17 cellular contexts compared by ENCODE assay signal in the genomic region with DNA sequence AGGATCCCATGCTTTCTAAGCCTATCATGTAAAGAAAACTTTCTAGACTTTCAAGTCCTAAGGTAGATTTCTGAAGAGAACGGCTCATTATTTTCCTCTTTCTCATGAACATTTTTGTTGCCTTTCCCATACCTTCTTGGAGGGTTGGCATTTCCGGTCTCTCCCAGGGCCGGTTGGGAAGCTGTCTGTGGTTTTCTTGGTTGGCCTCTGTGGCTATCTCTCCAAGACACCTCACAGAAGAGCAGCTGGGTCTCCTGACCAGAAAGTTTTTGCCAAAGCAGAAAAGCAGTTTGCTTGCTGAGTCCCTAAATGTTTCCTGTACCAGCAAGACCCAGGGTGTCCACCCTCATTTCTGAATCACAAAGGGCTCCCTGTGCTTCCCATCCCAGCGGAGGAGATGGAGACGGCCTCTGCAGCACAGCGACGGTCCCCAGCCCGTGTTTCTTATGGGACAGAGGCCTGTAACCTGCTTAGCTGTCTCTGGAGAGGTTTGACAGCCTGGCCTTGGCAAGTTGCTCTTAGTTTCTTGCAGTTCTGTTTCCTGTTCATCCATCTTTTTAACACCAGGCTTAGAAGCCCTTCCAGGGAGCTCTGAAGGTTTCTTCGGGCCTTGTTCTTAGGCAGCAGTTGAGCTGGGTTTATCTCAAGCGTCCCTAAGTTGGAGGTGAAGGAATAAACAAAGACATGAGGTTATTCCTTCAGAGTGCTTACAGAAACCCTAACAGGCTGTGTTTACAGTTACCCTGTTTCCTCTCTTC. TPM values are rescaled to one million over a fixed set of nuclear protein-coding genes. Genes with fewer than 3 reads are reported as not detected.
DNase-seq lines count a peak whose midpoint lies in the region; ATAC-seq and TF ChIP-seq lines count a peak whose summit lies in the region.
"Had no signal": no experiment of that assay in that cellular context is flagged by ENCODE, and none has a peak within 500 bp of the region (broad histone marks: within the 10 kb centered on the region; RNA-seq: fewer than 3 reads in every experiment).

No MANE protein-coding gene starts in this region.

- no peaks in the 10 kb centered on the region for H3K27me3 ChIP-seq in GM23338 (ENCODE audit: insufficient read depth)
- no peaks in the 10 kb centered on the region for H3K27me3 ChIP-seq in RWPE2 (ENCODE audit: insufficient read depth, poor library complexity, severe bottlenecking)
- H3K27me3 ChIP-seq in gastrocnemius medialis: no peaks in the 10 kb centered on the region
- H3K27me3 ChIP-seq in naive thymus-derived CD4-positive, alpha-beta T cell (ENCODE audit: control insufficient read depth in 2 of 2, insufficient read depth in 2 of 2, low read length in 2 of 2): no peaks in the 10 kb centered on the region
- H3K27me3 ChIP-seq: cardiac muscle cell had no signal

- no peaks in the 10 kb centered on the region for H3K79me2 ChIP-seq in GM23338 (replicated peaks; ENCODE audit: insufficient read depth)

- TF ChIP-seq CTCF in GM23338 (conservative IDR thresholded peaks at IDR 0.05; ENCODE audit: low read depth in 2 of 2) (no peak), RWPE2 (IDR thresholded peaks at IDR 0.05; ENCODE audit: poor library complexity, severe bottlenecking) (no peak), gastrocnemius medialis (IDR thresholded peaks at IDR 0.05 in 4 of 5, conservative IDR thresholded peaks at IDR 0.05 in 1 of 5) (no peak), GM13976 (IDR thresholded peaks at IDR 0.05; ENCODE audit: borderline replicate concordance, control extremely low read depth, extremely low read depth, insufficient read depth, missing control alignments) (no peak)

- H3K4me1 ChIP-seq in GM23338 (ENCODE audit: insufficient read depth) (peaks cover 16% of the 10 kb centered on the region), RWPE2 (ENCODE audit: insufficient read depth, poor library complexity, severe bottlenecking) (no peaks in the 10 kb centered on the region), gastrocnemius medialis (peaks cover 6 to 16% of the 10 kb centered on the region in 2 donors)
- H3K4me1 ChIP-seq in naive thymus-derived CD4-positive, alpha-beta T cell (ENCODE audit: control insufficient read depth in 2 of 2, insufficient read depth in 2 of 2, low read length in 2 of 2): no peaks in the 10 kb centered on the region

- H3K36me3 Mint-ChIP-seq in GM23338 (ENCODE audit: low read depth): peaks cover 21% of the 10 kb centered on the region
- no peaks in the 10 kb centered on the region for H3K36me3 Mint-ChIP-seq in naive thymus-derived CD4-positive, alpha-beta T cell

- H3K4me3 ChIP-seq in GM23338: no peak overlapping the region
- H3K4me3 ChIP-seq in RWPE2 (ENCODE audit: severe bottlenecking): no peak overlapping the region
- H3K4me3 ChIP-seq in gastrocnemius medialis: no peak overlapping the region
- no peak overlapping the region for H3K4me3 ChIP-seq in naive thymus-derived CD4-positive, alpha-beta T cell (ENCODE audit: low read length)
- H3K4me3 ChIP-seq: cardiac muscle cell, mucosa of descending colon had no signal

- no peaks in the 10 kb centered on the region for H3K9me3 ChIP-seq in RWPE2 (ENCODE audit: severe bottlenecking)
- no peaks in the 10 kb centered on the region for H3K9me3 ChIP-seq in gastrocnemius medialis
- H3K9me3 ChIP-seq in naive thymus-derived CD4-positive, alpha-beta T cell (ENCODE audit: control insufficient read depth in 2 of 3, low read length in 3 of 3): no peaks in the 10 kb centered on the region
- H3K9me3 ChIP-seq: mucosa of descending colon had no signal

- peak overlapping the region; percentile 17; the same call in 1 of the 3 replicates for H3K4me3 Mint-ChIP-seq in GM23338
- no peak overlapping the region for H3K4me3 Mint-ChIP-seq in naive thymus-derived CD4-positive, alpha-beta T cell
- H3K4me3 Mint-ChIP-seq: stimulated activated naive CD8-positive, alpha-beta T cell treated with anti-CD3 and anti-CD28 coated beads, Interleukin-15, Interleukin-2, amounts not matched to agents 100 ng/mL and 50 ng/mL, for 24 hours; T-helper 1 cell treated with Interleukin-12 subunit alpha and Interleukin-12 subunit beta and Interleukin-4 antibody, amounts not matched to agents 30 μg/mL and 1 μg/mL, for 36 hours had no signal

- H2AFZ ChIP-seq in GM23338: no peak overlapping the region

- H3K4me2 ChIP-seq in GM23338: peak overlapping the region; percentile 41

- H3K27ac ChIP-seq in GM23338 (ENCODE audit: low read depth): peak overlapping the region; percentile 15
- H3K27ac ChIP-seq in RWPE2 (ENCODE audit: poor library complexity, severe bottlenecking): no peak overlapping the region
- peak overlapping the region; percentile 27 to 79 (median 44) for H3K27ac ChIP-seq in gastrocnemius medialis
- H3K27ac ChIP-seq in naive thymus-derived CD4-positive, alpha-beta T cell (ENCODE audit: low read depth, low read length): no peak overlapping the region
- H3K27ac ChIP-seq: C4-2B, cardiac muscle cell had no signal

- H3F3A ChIP-seq in GM23338 (replicated peaks; ENCODE audit: low read depth): no peaks in the 10 kb centered on the region

- in situ Hi-C loops in gastrocnemius medialis (cut with MboI; ENCODE audit: low sequenced_read_pairs in 4 of 4) (loop anchor here in 1 of 4 donors (25.0 kb wide), 1 partner anchor 736 kb away; no protein-coding TSS in a partner anchor), GM13976 (cut with MboI; ENCODE audit: low sequenced_read_pairs, unreplicated experiment) (no loop called here)

- H3K9me2 ChIP-seq in GM23338 (ENCODE audit: insufficient read depth): no peaks in the 10 kb centered on the region

- CTCF ChIA-PET in naive thymus-derived CD4-positive, alpha-beta T cell (lab: Charles Lee): interaction anchor here (0.7 kb wide), 1 partner anchor 11 kb away, joined by 3 read pairs; no protein-coding TSS in a partner anchor

- H3K9me3 Mint-ChIP-seq in GM23338: no peaks in the 10 kb centered on the region
- no peaks in the 10 kb centered on the region for H3K9me3 Mint-ChIP-seq in naive thymus-derived CD4-positive, alpha-beta T cell
- H3K9me3 Mint-ChIP-seq: stimulated activated naive CD8-positive, alpha-beta T cell treated with anti-CD3 and anti-CD28 coated beads, Interleukin-15, Interleukin-2, amounts not matched to agents 100 ng/mL and 50 ng/mL, for 24 hours; T-helper 1 cell treated with Interleukin-12 subunit alpha and Interleukin-12 subunit beta and Interleukin-4 antibody, amounts not matched to agents 30 μg/mL and 1 μg/mL, for 36 hours had no signal

- peaks cover 38% of the 10 kb centered on the region for H3K4me1 Mint-ChIP-seq in GM23338
- H3K4me1 Mint-ChIP-seq in naive thymus-derived CD4-positive, alpha-beta T cell: no peaks in the 10 kb centered on the region

- POLR2A ChIA-PET in naive thymus-derived CD4-positive, alpha-beta T cell (lab: Charles Lee): interaction anchor here (0.7 kb wide), 1 partner anchor 10 kb away, joined by 3 read pairs; no protein-coding TSS in a partner anchor

- intact Hi-C loops in gastrocnemius medialis (cut with DNase I; ENCODE audit: low total_unique reads): no loop called here
- intact Hi-C loops in naive thymus-derived CD4-positive, alpha-beta T cell (cut with micrococcal nuclease): no loop called here

- H3K27me3 Mint-ChIP-seq in GM23338 (ENCODE audit: insufficient read depth, low read depth, poor library complexity): peaks cover 5% of the 10 kb centered on the region
- peaks cover 0 to 7% (median 0%) of the 10 kb centered on the region in 5 donors for H3K27me3 Mint-ChIP-seq in naive thymus-derived CD4-positive, alpha-beta T cell
- H3K27me3 Mint-ChIP-seq: stimulated activated naive CD8-positive, alpha-beta T cell treated with anti-CD3 and anti-CD28 coated beads, Interleukin-15, Interleukin-2, amounts not matched to agents 100 ng/mL and 50 ng/mL, for 24 hours had no signal

- H3K27ac Mint-ChIP-seq in GM23338: no peak overlapping the region; the same call in 1 of the 2 replicates
- no peak overlapping the region for H3K27ac Mint-ChIP-seq in naive thymus-derived CD4-positive, alpha-beta T cell
- H3K27ac Mint-ChIP-seq: stimulated activated naive CD8-positive, alpha-beta T cell treated with anti-CD3 and anti-CD28 coated beads, Interleukin-15, Interleukin-2, amounts not matched to agents 100 ng/mL and 50 ng/mL, for 24 hours; T-helper 1 cell treated with Interleukin-12 subunit alpha and Interleukin-12 subunit beta and Interleukin-4 antibody, amounts not matched to agents 30 μg/mL and 1 μg/mL, for 36 hours had no signal

- no peak for TF ChIP-seq POLR2A in gastrocnemius medialis (IDR thresholded peaks at IDR 0.05)

- DNase-seq in GM23338 (ENCODE audit: low spot score) (peak; percentile 42), RWPE2 (ENCODE audit: low spot score) (peak; percentile 14), glomerular visceral epithelial cell (ENCODE audit: extremely low spot score) (peak; percentile 2), gastrocnemius medialis (no peak), GM13976 (ENCODE audit: low spot score) (no peak), HUDEP-2 (lab: John Stamatoyannopoulos, UW; ENCODE audit: unreplicated experiment in 76 of 76) (no peak)
- DNase-seq in naive thymus-derived CD4-positive, alpha-beta T cell: no peak
- no peak for DNase-seq in activated naive CD4-positive, alpha-beta T cell treated with anti-CD3 and anti-CD28 coated beads, Interleukin-2, amount 50 U/mL, for 16 hours
- DNase-seq: activated CD4-positive, alpha-beta T cell treated with anti-CD3 and anti-CD28 coated beads, Interleukin-2, amount 50 U/mL, for 1 hour; activated effector memory CD4-positive, alpha-beta T cell treated with Interleukin-2 at 50 U/mL for 16 hours; GF-D8; mucosa of descending colon; stimulated activated CD4-positive, alpha-beta T cell treated with anti-CD3 and anti-CD28 coated beads, Interleukin-4, amount 100 ng/mL, for 4 hours had no signal

- ATAC-seq in GM23338 (peak; percentile 86), RWPE2 (ENCODE audit: low read depth) (no peak), gastrocnemius medialis (no peak)
- ATAC-seq in naive thymus-derived CD4-positive, alpha-beta T cell: no peak

- H3K36me3 ChIP-seq in GM23338 (ENCODE audit: insufficient read depth) (no peaks in the 10 kb centered on the region; the same call in 1 of the 2 replicates), RWPE2 (ENCODE audit: low read depth) (no peaks in the 10 kb centered on the region), gastrocnemius medialis (no peaks in the 10 kb centered on the region)
- no peaks in the 10 kb centered on the region for H3K36me3 ChIP-seq in naive thymus-derived CD4-positive, alpha-beta T cell (ENCODE audit: control insufficient read depth in 2 of 3, insufficient read depth in 3 of 3, low read length in 3 of 3)

- no peaks in the 10 kb centered on the region; the same call in none of the 2 replicates for H4K20me1 ChIP-seq in GM23338 (replicated peaks; ENCODE audit: insufficient read depth)

TF ChIP-seq in GM23338, 12 proteins besides CTCF, POLR2A, EP300 and RAD21 (continues in another document):
- TF ChIP-seq ZNF114 (CRISPR knock-in tag; IDR thresholded peaks at IDR 0.05): no peak
- no peak for TF ChIP-seq CREB1 (CRISPR knock-in tag; IDR thresholded peaks at IDR 0.05; ENCODE audit: low read depth)

RNA-seq across cellular contexts. Expression of a gene that starts 39.8 kb away (rescaled TPM):
- total RNA-seq in GM23338 (2014; rRNA removed; shearing (Covaris generic)): 35.0 and 36.5 TPM in 2 replicates
- polyA plus RNA-seq in GM23338 (2016; fragmentation: Nextera tagmentation; extraction: Ambion mirVana): 12.0 and 12.2 TPM in 2 replicates
- total RNA-seq in gastrocnemius medialis: 1 to 10 TPM; 1.7 to 9.3 (median 2.6) TPM
- total RNA-seq in naive thymus-derived CD4-positive, alpha-beta T cell: under 1 TPM in 4 of 5 experiments, not detected in 1; 0.14 to 0.82 (median 0.25) TPM
- polyA plus RNA-seq in naive thymus-derived CD4-positive, alpha-beta T cell: not detected

Comparison
In these comparisons a context has a peak if more than half of its experiments do, and no peak if none do; other contexts are left out.
1. DNase-seq: peak in GM23338 (single experiment), RWPE2 (single experiment) and glomerular visceral epithelial cell (single experiment); none in gastrocnemius medialis (0 of 2), naive thymus-derived CD4-positive, alpha-beta T cell (0 of 9), GM13976 (single experiment), HUDEP-2 (0 of 76) and activated naive CD4-positive, alpha-beta T cell treated with anti-CD3 and anti-CD28 coated beads, Interleukin-2, amount 50 U/mL, for 16 hours (single experiment).
2. H3K27ac ChIP-seq: peak in GM23338 (single experiment) and gastrocnemius medialis (4 of 4); none in RWPE2 (single experiment) and naive thymus-derived CD4-positive, alpha-beta T cell (single experiment).